9 cellular contexts compared by ENCODE assay signal in the genomic region with DNA sequence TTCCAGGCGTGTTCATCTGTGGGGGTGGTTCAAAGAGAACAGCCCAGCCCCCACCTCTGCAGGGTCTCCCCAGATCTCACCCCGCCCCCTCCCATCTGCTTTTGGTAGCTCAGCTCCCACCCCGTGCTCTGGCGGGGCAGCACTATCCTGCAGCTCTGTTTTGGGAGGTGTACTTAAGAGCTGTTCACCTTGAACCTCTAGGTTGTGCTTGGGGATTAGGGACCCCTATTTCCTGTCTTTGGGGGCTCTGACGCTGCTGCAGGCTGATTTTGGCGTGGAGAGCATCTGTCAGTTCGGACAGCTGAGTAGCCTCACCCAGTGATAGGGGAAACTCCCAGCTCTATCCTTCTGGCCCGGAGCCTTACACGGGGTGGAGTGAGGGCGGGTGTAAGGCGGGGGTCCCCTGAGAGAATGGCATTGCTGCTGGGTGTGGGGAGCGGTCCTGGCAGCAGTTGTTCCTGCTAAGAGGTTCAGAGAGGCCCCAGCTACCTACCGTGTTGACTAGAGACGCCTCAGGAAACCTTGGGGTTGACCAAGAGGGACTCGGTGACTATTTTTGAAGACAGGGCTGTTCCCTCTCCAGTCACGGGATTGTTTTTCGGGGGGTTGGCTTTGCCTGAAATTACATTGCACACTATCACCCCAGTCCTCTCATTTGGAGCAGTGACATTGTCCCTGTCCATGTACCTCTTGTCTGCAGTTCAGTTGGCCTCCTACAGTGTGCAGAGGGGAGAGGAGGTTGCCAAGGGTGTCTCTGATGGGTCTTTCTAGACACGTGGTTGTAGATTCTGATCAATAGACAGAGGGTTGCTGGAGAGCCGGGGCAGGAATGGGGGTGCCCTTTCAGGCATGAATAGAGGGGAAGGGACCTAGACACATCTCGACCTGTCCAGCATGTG. TPM values are rescaled to one million over a fixed set of nuclear protein-coding genes. Genes with fewer than 3 reads are reported as not detected.
DNase-seq lines count a peak whose midpoint lies in the region; ATAC-seq and TF ChIP-seq lines count a peak whose summit lies in the region.
"Had no signal": no experiment of that assay in that cellular context is flagged by ENCODE, and none has a peak within 500 bp of the region (broad histone marks: within the 10 kb centered on the region; RNA-seq: fewer than 3 reads in every experiment).

No MANE protein-coding gene starts in this region.

- no peaks in the 10 kb centered on the region for H3K36me3 ChIP-seq in ES-I3 (ENCODE audit: insufficient read depth, low read length)
- H3K36me3 ChIP-seq in MM.1S (replicated peaks; ENCODE audit: insufficient read depth, low read length): no peaks in the 10 kb centered on the region

- peak overlapping the region; percentile 96 for H3K9ac ChIP-seq in ES-I3 (ENCODE audit: low read depth, low read length)
- H3K9ac ChIP-seq in MM.1S (ENCODE audit: low read length): peak overlapping the region; percentile 72

- no peak for TF ChIP-seq CTCF in MM.1S (IDR thresholded peaks at IDR 0.05; ENCODE audit: low read length)

- ATAC-seq in memory B cell (ENCODE audit: low read depth): no peak
- ATAC-seq in GM18861 (IDR thresholded peaks at IDR 0.05; ENCODE audit: unreplicated experiment): no peak

- peak overlapping the region; percentile 74 for H3K4me3 ChIP-seq in MM.1S (ENCODE audit: low read length)

- DNase-seq in MM.1S (no peak), caudate nucleus (lab: John Stamatoyannopoulos, UW) (peak in 10 of 61 donors; percentile 10 to 39 (median 18)), memory B cell (ENCODE audit: low spot score in 2 of 2) (peak in 1 of 2 donors; percentile 15), ureter (ENCODE audit: low spot score) (peak; percentile 57), NCI-H2107 (lab: John Stamatoyannopoulos, UW) (no peak), GDM1 (lab: John Stamatoyannopoulos, UW) (no peak)

- H3K9me3 Mint-ChIP-seq in memory B cell: no peaks in the 10 kb centered on the region

- H3K27ac Mint-ChIP-seq in memory B cell: peak overlapping the region; percentile 24

- H3K4me1 ChIP-seq in ES-I3 (ENCODE audit: insufficient read depth, low read length) (peaks cover 11% of the 10 kb centered on the region), MM.1S (ENCODE audit: low read length) (peaks cover 6% of the 10 kb centered on the region)

- peak overlapping the region; percentile 85 for H3K4me3 Mint-ChIP-seq in memory B cell

- no peaks in the 10 kb centered on the region for H3K9me3 ChIP-seq in ES-I3 (ENCODE audit: control insufficient read depth, insufficient read depth, low read length)
- H3K9me3 ChIP-seq in MM.1S (replicated peaks; ENCODE audit: insufficient read depth, low read length): no peaks in the 10 kb centered on the region

- H3K27me3 Mint-ChIP-seq in memory B cell: no peaks in the 10 kb centered on the region

- no peak overlapping the region for H2AFZ ChIP-seq in MM.1S (ENCODE audit: low read length)

- peaks cover 19% of the 10 kb centered on the region for H3K4me1 Mint-ChIP-seq in memory B cell

- peak overlapping the region; percentile 68 for H3K4me2 ChIP-seq in MM.1S (ENCODE audit: low read depth, low read length)

- H3K27me3 ChIP-seq in MM.1S (replicated peaks; ENCODE audit: insufficient read depth, low read length): no peaks in the 10 kb centered on the region

- no peaks in the 10 kb centered on the region for H3K9me2 ChIP-seq in MM.1S (replicated peaks; ENCODE audit: insufficient read depth, low read length)

- 0 out of 2 replicates have a peak, but pooled peaks cover 3% of the 10 kb centered on the region for H3F3A ChIP-seq in MM.1S (ENCODE audit: insufficient read depth, low read length)

- H3K27ac ChIP-seq in MM.1S (ENCODE audit: low read length) (no peak overlapping the region), caudate nucleus (ENCODE audit: low read depth, low read length) (peak overlapping the region; percentile 21)

- peaks cover 2% of the 10 kb centered on the region for H3K36me3 Mint-ChIP-seq in memory B cell

- H3K79me2 ChIP-seq in MM.1S (ENCODE audit: low read length): peaks cover 8% of the 10 kb centered on the region

- no peaks in the 10 kb centered on the region for H4K20me1 ChIP-seq in MM.1S (ENCODE audit: insufficient read depth, low read length)

RNA-seq across cellular contexts. Expression of a gene that starts 1.0 kb away (rescaled TPM):
- 16.7 TPM for total RNA-seq in ureter

RNA-seq across cellular contexts. Expression of a gene that starts 44.1 kb away (rescaled TPM):
- 1.8 TPM for total RNA-seq in ureter
- total RNA-seq: RPMI7951 had no signal
